Comparison of ENCODE assay signal across 35 cellular contexts in genomic region chr9:87826331-87826730, GRCh38. TPM values are rescaled to one million over a fixed set of nuclear protein-coding genes. Genes with fewer than 3 reads are reported as not detected.
"Had no signal": no experiment of that assay in that cellular context is flagged by ENCODE, and none has a peak within 500 bp of the region (broad histone marks: within the 10 kb centered on the region; RNA-seq: fewer than 3 reads in every experiment).

No MANE protein-coding gene starts in this region.

- H3K27ac ChIP-seq: left lung, lower lobe of right lung, parathyroid adenoma, right atrium auricular region, right lobe of liver, thyroid gland, transverse colon, upper lobe of left lung, vagina had no signal

- DNase-seq: hypothalamus; immature natural killer cell; kidney glomerular epithelial cell; left cardiac atrium; left lung; lower lobe of right lung; mammary epithelial cell; mesenchymal stem cell; naive thymus-derived CD8-positive, alpha-beta T cell; nucleus accumbens; right lobe of liver; stimulated activated CD4-positive, alpha-beta T cell treated with anti-CD3 and anti-CD28 coated beads, Interleukin-1b, Interleukin-23, amount 100 ng/mL, for 48 hours; stimulated activated CD4-positive, alpha-beta T cell treated with anti-CD3 and anti-CD28 coated beads, Interleukin-2, amount 100 ng/mL, for 48 hours; stimulated activated CD4-positive, alpha-beta T cell treated with anti-CD3 and anti-CD28 coated beads, Interleukin-4, amount 100 ng/mL, for 4 hours; stimulated activated CD8-positive, alpha-beta memory T cell treated with anti-CD3 and anti-CD28 coated beads, Interleukin-4, amount 100 ng/mL, for 48 hours; stimulated activated naive CD4-positive, alpha-beta T cell treated with Interleukin-2 at 50 U/mL for 16 hours; stimulated activated naive CD8-positive, alpha-beta T cell treated with anti-CD3 and anti-CD28 coated beads, Interleukin-15, amount 100 ng/mL, for 72 hours; substantia nigra; thyroid gland; transverse colon; upper lobe of left lung had no signal

- H3K9me3 ChIP-seq: left lung, lower lobe of right lung, right atrium auricular region, right lobe of liver, thyroid gland, transverse colon, upper lobe of left lung, vagina had no signal

- H3K36me3 ChIP-seq: left lung, lower lobe of right lung, right atrium auricular region, right lobe of liver, thyroid gland, transverse colon, upper lobe of left lung, vagina had no signal

- H2AFZ ChIP-seq: parathyroid adenoma had no signal

- ATAC-seq: left cardiac atrium; left lung; lower lobe of right lung; naive thymus-derived CD8-positive, alpha-beta T cell; right lobe of liver; stimulated activated memory B cell treated with anti-CD40 and anti-IgM and Interleukin-4, amounts not matched to agents 10 μg/mL and 1 μg/mL and 100 μg/mL, for 72 hours; stimulated activated naive CD8-positive, alpha-beta T cell treated with anti-CD3 and anti-CD28 coated beads, Interleukin-15, amount 100 ng/mL, for 72 hours had no signal

- H3K79me2 ChIP-seq: parathyroid adenoma had no signal

- H3K4me1 ChIP-seq: left lung, lower lobe of right lung, right atrium auricular region, right lobe of liver, thyroid gland, transverse colon, upper lobe of left lung, vagina had no signal

- H3K4me3 ChIP-seq: left lung, lower lobe of right lung, right atrium auricular region, right lobe of liver, smooth muscle cell, thyroid gland, transverse colon, upper lobe of left lung, vagina had no signal

- H3K9ac ChIP-seq: parathyroid adenoma had no signal

- H3K4me2 ChIP-seq: smooth muscle cell had no signal

- FAIRE-seq: islet of Langerhans had no signal

- H3K27me3 ChIP-seq: right atrium auricular region, right lobe of liver, thyroid gland, transverse colon, upper lobe of left lung, vagina had no signal

RNA-seq across cellular contexts. Expression of gene SPATA31E1, which starts 56.3 kb away (rescaled TPM):
- total RNA-seq: left cardiac atrium; left lung; liver; lower lobe of right lung; mammary epithelial cell; mucosa of gallbladder; naive thymus-derived CD8-positive, alpha-beta T cell; progenitor cell of endocrine pancreas; pulmonary artery endothelial cell; renal cortical epithelial cell; right atrium auricular region; right lobe of liver; skeletal muscle tissue; smooth muscle cell; temporal lobe; transverse colon; upper lobe of left lung; urinary bladder; vagina had no signal
- polyA plus RNA-seq: immature natural killer cell; liver; mammary epithelial cell; naive thymus-derived CD8-positive, alpha-beta T cell; smooth muscle cell had no signal
